In the genomic region with DNA sequence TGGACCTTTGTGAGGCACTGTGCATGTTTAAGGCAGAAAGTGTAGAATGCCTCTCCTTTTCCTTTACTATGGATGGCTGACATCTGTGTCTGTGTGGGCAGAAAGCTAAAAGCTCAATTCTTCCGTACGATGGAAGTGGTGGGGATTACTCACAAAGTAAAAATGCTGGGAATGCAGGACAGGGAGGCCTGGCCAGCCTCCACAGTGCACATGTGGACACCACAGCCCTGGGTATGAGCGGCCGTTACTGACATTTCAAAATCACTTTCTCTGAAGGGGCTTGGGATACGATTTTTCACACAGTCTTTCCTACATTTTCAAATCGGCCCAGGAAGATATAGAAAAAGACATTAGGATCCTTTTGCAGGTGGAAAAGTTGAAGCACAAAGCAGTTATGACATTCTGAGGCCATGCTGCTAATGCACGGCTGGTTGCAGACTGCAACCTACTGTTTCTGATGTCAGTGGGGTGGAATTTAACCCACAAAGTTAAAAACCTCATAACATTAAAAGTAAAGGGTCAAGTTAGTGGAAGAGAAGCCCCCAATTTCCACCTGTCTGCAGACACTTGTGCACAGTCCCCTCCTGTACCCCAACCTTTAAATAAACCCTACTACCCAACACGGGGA, we compare ENCODE assay signal across 9 cellular contexts. TPM values are rescaled to one million over a fixed set of nuclear protein-coding genes. Genes with fewer than 3 reads are reported as not detected.
A peak's percentile ranks its signal among the peaks of the same experiment; 100 is the strongest.
DNase-seq lines count a peak whose midpoint lies in the region; ATAC-seq and TF ChIP-seq lines count a peak whose summit lies in the region.
"Had no signal": no experiment of that assay in that cellular context is flagged by ENCODE, and none has a peak within 500 bp of the region (broad histone marks: within the 10 kb centered on the region; RNA-seq: fewer than 3 reads in every experiment).

No MANE protein-coding gene starts in this region.

- DNase-seq in H4 (ENCODE audit: low spot score) (peak; percentile 90), ascending aorta (ENCODE audit: low spot score in 2 of 2) (peak in 1 of 2 donors; percentile 84), right atrium auricular region (ENCODE audit: low spot score) (peak; percentile 84), smooth muscle cell (lab: John Stamatoyannopoulos, UW; ENCODE audit: unreplicated experiment) (no peak), DMS 273 treated with DMSO at 0.1 percent for 48 hours (lab: John Stamatoyannopoulos, UW) (no peak), retina (no peak), OCI-M2 (lab: John Stamatoyannopoulos, UW; ENCODE audit: unreplicated experiment) (no peak)
- DNase-seq: stimulated activated naive CD8-positive, alpha-beta T cell treated with anti-CD3 and anti-CD28 coated beads, Interleukin-15, Interleukin-2, amounts not matched to agents 100 U/mL and 50 U/mL, for 24 hours had no signal

- peak overlapping the region; percentile 82 for H3K4me2 ChIP-seq in smooth muscle cell

- H3K79me2 ChIP-seq in smooth muscle cell (ENCODE audit: low read depth): no peaks in the 10 kb centered on the region

- H4K20me1 ChIP-seq in smooth muscle cell (ENCODE audit: low read depth): peaks cover 23% of the 10 kb centered on the region

- WGBS in smooth muscle cell (ENCODE audit: low lambda C conversion rate): 13% methylated on average over 8 of the region's 8 CpGs

- intact Hi-C loops in ascending aorta (cut with DNase I): loop anchor here (2.0 kb wide), 1 partner anchor 14 kb away; no protein-coding TSS in a partner anchor

- H3K9me3 ChIP-seq in ascending aorta (no peaks in the 10 kb centered on the region), right atrium auricular region (no peaks in the 10 kb centered on the region), smooth muscle cell (replicated peaks; ENCODE audit: low read depth) (no peaks in the 10 kb centered on the region)

- peaks cover 6 to 49% of the 10 kb centered on the region in 2 donors for H3K4me1 ChIP-seq in ascending aorta
- peaks cover 0 to 74% of the 10 kb centered on the region in 2 donors for H3K4me1 ChIP-seq in right atrium auricular region
- H3K4me1 ChIP-seq in smooth muscle cell (ENCODE audit: low read depth): peaks cover 34% of the 10 kb centered on the region

- no peak for ATAC-seq in GM21390 (IDR thresholded peaks at IDR 0.05; ENCODE audit: unreplicated experiment)
- ATAC-seq: stimulated activated naive CD8-positive, alpha-beta T cell treated with anti-CD3 and anti-CD28 coated beads, Interleukin-15, Interleukin-2, amounts not matched to agents 100 U/mL and 50 U/mL, for 24 hours had no signal

- H3K27me3 ChIP-seq in ascending aorta (no peaks in the 10 kb centered on the region), right atrium auricular region (no peaks in the 10 kb centered on the region), smooth muscle cell (ENCODE audit: low read depth) (no peaks in the 10 kb centered on the region)

- H3F3A ChIP-seq in smooth muscle cell (ENCODE audit: low read depth): peaks cover 9% of the 10 kb centered on the region

- H2AFZ ChIP-seq in smooth muscle cell (ENCODE audit: low read depth): no peak overlapping the region

- H3K9ac ChIP-seq in smooth muscle cell (ENCODE audit: low read depth): peak overlapping the region; percentile 67

- H3K4me3 ChIP-seq in ascending aorta (no peak overlapping the region), right atrium auricular region (no peak overlapping the region), smooth muscle cell (no peak overlapping the region)

- H3K27ac ChIP-seq in ascending aorta: peak overlapping the region; percentile 79 to 85
- H3K27ac ChIP-seq in right atrium auricular region: peak overlapping the region; percentile 72 to 78
- H3K27ac ChIP-seq in smooth muscle cell (ENCODE audit: low read depth): peak overlapping the region; percentile 94

- H3K36me3 ChIP-seq in ascending aorta (peaks cover 18 to 23% of the 10 kb centered on the region in 2 donors), right atrium auricular region (no peaks in the 10 kb centered on the region), smooth muscle cell (ENCODE audit: low read depth) (no peaks in the 10 kb centered on the region)

- no peak for TF ChIP-seq CTCF in ascending aorta (IDR thresholded peaks at IDR 0.05)
- no peak for TF ChIP-seq CTCF in right atrium auricular region (IDR thresholded peaks at IDR 0.05)
- TF ChIP-seq CTCF in smooth muscle cell (IDR thresholded peaks at IDR 0.05; ENCODE audit: borderline replicate concordance, insufficient read depth, poor library complexity, severe bottlenecking): no peak

RNA-seq across cellular contexts. Expression of a gene that starts 27.9 kb away (rescaled TPM):
- 6.0 and 6.8 TPM in 2 replicates for total RNA-seq in H4 (2014; rRNA removed; shearing (Covaris generic))
- 70.4 TPM for total RNA-seq in ascending aorta
- total RNA-seq in right atrium auricular region: 10 to 100 TPM; 22.2 to 26.3 TPM
- 11.5 TPM in 2 replicates for total RNA-seq in smooth muscle cell
- 15.8 and 19.2 TPM in 2 replicates for polyA plus RNA-seq in smooth muscle cell

RNA-seq across cellular contexts. Expression of a gene that starts 50.6 kb away (rescaled TPM):
- total RNA-seq in H4 (2014; rRNA removed; shearing (Covaris generic)): not detected in 2 replicates
- 1.5 TPM for total RNA-seq in ascending aorta
- 1 to 10 TPM in 1 of 2 donors, under 1 TPM in 1; 0.63 to 1.3 TPM for total RNA-seq in right atrium auricular region
- total RNA-seq in smooth muscle cell: 0.04 and 0.13 TPM in 2 replicates
- 0.08 and 1.1 TPM in 2 replicates for polyA plus RNA-seq in smooth muscle cell

Comparison
In these comparisons a context has a peak if more than half of its experiments do, and no peak if none do; other contexts are left out.
1. DNase-seq: peak in H4 (single experiment) and right atrium auricular region (single experiment); none in smooth muscle cell (single experiment), DMS 273 treated with DMSO at 0.1 percent for 48 hours (single experiment), retina (single experiment) and OCI-M2 (single experiment).
2. Peak in every context shown above with its lines, with median percentiles within 50 percentile points of each other: H3K27ac ChIP-seq.